Comparison of ENCODE assay signal across 31 cellular contexts in genomic region chr17:2995362-2995761, GRCh38.
DNase-seq lines count a peak whose midpoint lies in the region; ATAC-seq and TF ChIP-seq lines count a peak whose summit lies in the region.
"Had no signal": no experiment of that assay in that cellular context is flagged by ENCODE, and none has a peak within 500 bp of the region (broad histone marks: within the 10 kb centered on the region; RNA-seq: fewer than 3 reads in every experiment).

No MANE protein-coding gene starts in this region.

- H4K8ac ChIP-seq in IMR-90 (ENCODE audit: low read depth in 2 of 2, low read length in 2 of 2), result peak overlapping the region in 1 of 2 experiments; percentile 2; a peak in 1 of 4 replicates

- H3K56ac ChIP-seq in IMR-90 (ENCODE audit: extremely low read depth, insufficient read depth, low read length), result no peak overlapping the region

- no peaks in the 10 kb centered on the region for H3K27me3 Mint-ChIP-seq in T-helper 2 cell treated with Interferon-gamma antibody and Interleukin-4, amounts not matched to agents 5 μg/mL and 100 μg/mL, for 36 hours (ENCODE audit: low read depth)
- no peaks in the 10 kb centered on the region for H3K27me3 Mint-ChIP-seq in activated CD8-positive, alpha-beta T cell treated with anti-CD3 and anti-CD28 coated beads, Interleukin-2, amount 10 ng/mL, durations not matched to agents 7 days and 5 days (ENCODE audit: low read depth)
- H3K27me3 Mint-ChIP-seq: activated CD4-positive, alpha-beta T cell treated with anti-CD3 and anti-CD28 coated beads for 36 hours; activated naive CD8-positive, alpha-beta T cell treated with anti-CD3 and anti-CD28 coated beads, Interleukin-2, amount 10 ng/mL, durations not matched to agents 7 days and 5 days; central memory CD8-positive, alpha-beta T cell; stimulated activated memory B cell treated with anti-CD40 and anti-IgM and Interleukin-4, amounts not matched to agents 10 μg/mL and 1 μg/mL and 100 μg/mL, for 72 hours; T-helper 17 cell had no signal

- no peak overlapping the region for H3K9ac ChIP-seq in IMR-90 (ENCODE audit: low read depth, low read length)
- peak overlapping the region; percentile 18 for H3K9ac ChIP-seq in mucosa of stomach (ENCODE audit: low read length)

- H3K14ac ChIP-seq in IMR-90 (replicated peaks; ENCODE audit: low read depth, low read length), result no peak overlapping the region

- peak overlapping the region; percentile 74 for H2BK5ac ChIP-seq in IMR-90 (ENCODE audit: low read depth, low read length, poor library complexity, severe bottlenecking)

- H3K27ac ChIP-seq in IMR-90 (ENCODE audit: insufficient read depth, low read length) (no peak overlapping the region), sigmoid colon (peak overlapping the region in 2 of 4 donors; percentile 44 to 67)
- H3K27ac ChIP-seq: BLaER1 treated with 17β-estradiol and CSF1 and Interleukin-3, amounts not matched to agents 10 nM and 100 nM; SK-N-MC had no signal

- 0 out of 2 replicates have a peak overlapping the region, but pooled peaks have one; percentile 30 for H3K4ac ChIP-seq in IMR-90 (ENCODE audit: low read depth, low read length)

- WGBS in IMR-90 (ENCODE audit: extremely low coverage in 2 of 2, insufficient read length in 1 of 2), 2 experiments, result 61% methylated on average over 14 of the region's 23 CpGs; no CpG with 5 or more reads in 1 of the 2 experiments
- 86 to 87% methylated on average over 23 of the region's 23 CpGs for WGBS in sigmoid colon, 2 donors

- no peak overlapping the region for H3K18ac ChIP-seq in IMR-90 (ENCODE audit: low read depth, low read length)

- peak overlapping the region; percentile 67; the same call in 1 of the 2 replicates for H2BK20ac ChIP-seq in IMR-90 (ENCODE audit: low read depth, low read length)

- peaks cover 8% of the 10 kb centered on the region for H3K36me3 Mint-ChIP-seq in T-helper 2 cell treated with Interferon-gamma antibody and Interleukin-4, amounts not matched to agents 5 μg/mL and 100 μg/mL, for 36 hours (ENCODE audit: low read depth)
- H3K36me3 Mint-ChIP-seq in activated CD8-positive, alpha-beta T cell treated with anti-CD3 and anti-CD28 coated beads, Interleukin-2, amount 10 ng/mL, durations not matched to agents 7 days and 5 days (ENCODE audit: low read depth), result no peaks in the 10 kb centered on the region
- H3K36me3 Mint-ChIP-seq: activated naive CD8-positive, alpha-beta T cell treated with anti-CD3 and anti-CD28 coated beads, Interleukin-2, amount 10 ng/mL, durations not matched to agents 7 days and 5 days had no signal

- TF ChIP-seq POLR2A in IMR-90 (IDR thresholded peaks at IDR 0.05; ENCODE audit: low read depth, low read length) (no peak), sigmoid colon (IDR thresholded peaks at IDR 0.05) (no peak)

- no peaks in the 10 kb centered on the region; the same call in 1 of the 2 replicates for H3K9me3 ChIP-seq in IMR-90 (ENCODE audit: control insufficient read depth, insufficient read depth, low read length)
- no peaks in the 10 kb centered on the region for H3K9me3 ChIP-seq in mucosa of stomach (ENCODE audit: control insufficient read depth, low read length)
- no peaks in the 10 kb centered on the region for H3K9me3 ChIP-seq in sigmoid colon
- H3K9me3 ChIP-seq: ascending aorta; BLaER1 treated with 17β-estradiol and CSF1 and Interleukin-3, amounts not matched to agents 10 nM and 100 nM had no signal

- dilution Hi-C loops in IMR-90 (cut with HindIII; ENCODE audit: low sequenced_read_pairs, unreplicated experiment), result no loop called here

- no peak overlapping the region for H3K27ac Mint-ChIP-seq in T-helper 2 cell treated with Interferon-gamma antibody and Interleukin-4, amounts not matched to agents 5 μg/mL and 100 μg/mL, for 36 hours
- H3K27ac Mint-ChIP-seq in activated CD8-positive, alpha-beta T cell treated with anti-CD3 and anti-CD28 coated beads, Interleukin-2, amount 10 ng/mL, durations not matched to agents 7 days and 5 days, result no peak overlapping the region
- H3K27ac Mint-ChIP-seq: activated CD4-positive, alpha-beta T cell treated with anti-CD3 and anti-CD28 coated beads for 36 hours; activated naive CD8-positive, alpha-beta T cell treated with anti-CD3 and anti-CD28 coated beads, Interleukin-2, amount 10 ng/mL, durations not matched to agents 7 days and 5 days; stimulated activated memory B cell treated with anti-CD40 and anti-IgM and Interleukin-4, amounts not matched to agents 10 μg/mL and 1 μg/mL and 100 μg/mL, for 72 hours had no signal

- ATAC-seq in IMR-90 (ENCODE audit: low read depth), result no peak
- no peak for ATAC-seq in activated CD8-positive, alpha-beta T cell treated with anti-CD3 and anti-CD28 coated beads, Interleukin-2, amount 10 ng/mL, durations not matched to agents 7 days and 5 days
- no peak for ATAC-seq in Right ventricle myocardium superior (ENCODE audit: poor library complexity)
- ATAC-seq: activated CD4-positive, alpha-beta T cell treated with anti-CD3 and anti-CD28 coated beads for 36 hours; stimulated activated memory B cell treated with anti-CD40 and anti-IgM and Interleukin-4, amounts not matched to agents 10 μg/mL and 1 μg/mL and 100 μg/mL, for 72 hours; T-helper 17 cell had no signal

- peak overlapping the region; percentile 61 for H2AFZ ChIP-seq in IMR-90 (replicated peaks; ENCODE audit: low read length, poor library complexity)

- POLR2A ChIA-PET in IMR-90 (lab: Charles Lee; ENCODE audit: unreplicated experiment), result no interaction called here
- POLR2A ChIA-PET in activated CD8-positive, alpha-beta T cell treated with anti-CD3 and anti-CD28 coated beads, Interleukin-2, amount 10 ng/mL, durations not matched to agents 7 days and 5 days (lab: Charles Lee), result no interaction called here

- no peak overlapping the region for H4K5ac ChIP-seq in IMR-90 (ENCODE audit: low read depth, low read length)

- no peak overlapping the region for H3K23ac ChIP-seq in IMR-90 (ENCODE audit: low read depth, low read length)

- no peaks in the 10 kb centered on the region for H3K36me3 ChIP-seq in IMR-90 (ENCODE audit: control insufficient read depth, insufficient read depth, low read length)
- peaks cover 11% of the 10 kb centered on the region for H3K36me3 ChIP-seq in mucosa of stomach (ENCODE audit: control insufficient read depth, insufficient read depth, low read length)
- peaks cover 0 to 30% (median 10%) of the 10 kb centered on the region in 4 donors for H3K36me3 ChIP-seq in sigmoid colon
- H3K36me3 ChIP-seq: ascending aorta had no signal

- H2BK120ac ChIP-seq in IMR-90 (ENCODE audit: low read depth, low read length), result peak overlapping the region; percentile 68

- TF ChIP-seq CTCF in IMR-90 (conservative IDR thresholded peaks at IDR 0.05; ENCODE audit: low read depth, low read length) (no peak), sigmoid colon (IDR thresholded peaks at IDR 0.05) (no peak)

- peak overlapping the region; percentile 55 for H2AK9ac ChIP-seq in IMR-90 (replicated peaks; ENCODE audit: low read depth, low read length, poor library complexity)

- peaks cover 13% of the 10 kb centered on the region for H3K4me1 ChIP-seq in IMR-90 (ENCODE audit: control insufficient read depth, insufficient read depth, low read length)
- peaks cover 23% of the 10 kb centered on the region for H3K4me1 ChIP-seq in mucosa of stomach (ENCODE audit: control insufficient read depth, insufficient read depth, low read length)
- H3K4me1 ChIP-seq in sigmoid colon, result peaks cover 0 to 16% (median 9%) of the 10 kb centered on the region in 4 donors
- H3K4me1 ChIP-seq: ascending aorta had no signal

- CTCF ChIA-PET in IMR-90 (lab: Yijun Ruan, JAX), result no interaction called here
- CTCF ChIA-PET in activated CD8-positive, alpha-beta T cell treated with anti-CD3 and anti-CD28 coated beads, Interleukin-2, amount 10 ng/mL, durations not matched to agents 7 days and 5 days (lab: Charles Lee), result no interaction called here

- DNase-seq in IMR-90 (no peak), ecto neural progenitor cell (ENCODE audit: low spot score) (peak; percentile 57), sigmoid colon (peak; percentile 46), pons (ENCODE audit: low spot score) (no peak), Right ventricle myocardium superior (no peak)
- DNase-seq in T-helper 2 cell treated with Interferon-gamma antibody and Interleukin-4, amounts not matched to agents 5 μg/mL and 100 μg/mL, for 36 hours (ENCODE audit: low spot score), result no peak
- DNase-seq in activated CD8-positive, alpha-beta T cell treated with anti-CD3 and anti-CD28 coated beads, Interleukin-2, amount 10 ng/mL, durations not matched to agents 7 days and 5 days, result no peak
- DNase-seq: activated CD4-positive, alpha-beta T cell treated with anti-CD3 and anti-CD28 coated beads for 36 hours; activated gamma-delta T cell; activated naive CD8-positive, alpha-beta T cell treated with anti-CD3 and anti-CD28 coated beads, Interleukin-2, amount 10 ng/mL, durations not matched to agents 7 days and 5 days; activated T-cell treated with anti-CD3 and anti-CD28 coated beads for 4 hours; COR-L47; DMS79; HFFc6; Karpas-422; kidney glomerular epithelial cell; NCI-H146; NCI-H2107; NCI-H446 treated with DMSO at 0.1 percent for 48 hours; NCI-H82; nucleus accumbens; stimulated activated CD4-positive, alpha-beta T cell treated with anti-CD3 and anti-CD28 coated beads, Interleukin-4, amount 100 ng/mL, for 24 hours; T-helper 17 cell had no signal

- in situ Hi-C loops in IMR-90 (cut with MboI; ENCODE audit: low sequenced_read_pairs), result no loop called here

- H4K91ac ChIP-seq in IMR-90 (ENCODE audit: insufficient read depth, low read depth, low read length), result peak overlapping the region; percentile 68

- H3K9me1 ChIP-seq in IMR-90 (ENCODE audit: insufficient read depth, low read length), result peaks cover 13% of the 10 kb centered on the region

- peak overlapping the region; percentile 93; the same call in 2 of the 3 replicates for H2BK15ac ChIP-seq in IMR-90 (ENCODE audit: low read depth, low read length)

- H3K79me1 ChIP-seq in IMR-90 (ENCODE audit: low read depth in 1 of 2, low read length in 2 of 2), result peaks cover 0 to 4% of the 10 kb centered on the region in 2 experiments; a peak in 1 of 4 replicates

- intact Hi-C loops in IMR-90 (cut with micrococcal nuclease), result no loop called here
- intact Hi-C loops in sigmoid colon (cut with DNase I), result no loop called here
- intact Hi-C loops in Right ventricle myocardium superior (cut with DNase I), result no loop called here

- no peaks in the 10 kb centered on the region for H3K9me3 Mint-ChIP-seq in T-helper 2 cell treated with Interferon-gamma antibody and Interleukin-4, amounts not matched to agents 5 μg/mL and 100 μg/mL, for 36 hours
- H3K9me3 Mint-ChIP-seq in activated CD8-positive, alpha-beta T cell treated with anti-CD3 and anti-CD28 coated beads, Interleukin-2, amount 10 ng/mL, durations not matched to agents 7 days and 5 days (ENCODE audit: insufficient read depth), result no peaks in the 10 kb centered on the region
- H3K9me3 Mint-ChIP-seq: activated naive CD8-positive, alpha-beta T cell treated with anti-CD3 and anti-CD28 coated beads, Interleukin-2, amount 10 ng/mL, durations not matched to agents 7 days and 5 days; central memory CD8-positive, alpha-beta T cell; stimulated activated memory B cell treated with anti-CD40 and anti-IgM and Interleukin-4, amounts not matched to agents 10 μg/mL and 1 μg/mL and 100 μg/mL, for 72 hours had no signal

- no TSS peak for BruUV-seq in IMR-90 (replicated peaks; lab: Mats Ljungman, UMichigan)

- H3K4me2 ChIP-seq in IMR-90 (ENCODE audit: low read depth, low read length), result no peak overlapping the region
- H3K4me2 ChIP-seq: BLaER1 treated with 17β-estradiol and CSF1 and Interleukin-3, amounts not matched to agents 10 nM and 100 nM had no signal

- peak overlapping the region; percentile 57; the same call in 1 of the 2 replicates for H2AK5ac ChIP-seq in IMR-90 (ENCODE audit: low read depth, low read length)

- no peak for TF ChIP-seq RAD21 in IMR-90 (IDR thresholded peaks at IDR 0.05; ENCODE audit: low read length)

- no peaks in the 10 kb centered on the region for H3K27me3 ChIP-seq in IMR-90 (ENCODE audit: control insufficient read depth, insufficient read depth, low read length)
- H3K27me3 ChIP-seq in mucosa of stomach (ENCODE audit: control insufficient read depth, insufficient read depth, low read length), result no peaks in the 10 kb centered on the region
- H3K27me3 ChIP-seq in sigmoid colon, result no peaks in the 10 kb centered on the region
- H3K27me3 ChIP-seq: ascending aorta; BLaER1 treated with 17β-estradiol and CSF1 and Interleukin-3, amounts not matched to agents 10 nM and 100 nM; dorsolateral prefrontal cortex had no signal

- no peaks in the 10 kb centered on the region for H3K4me1 Mint-ChIP-seq in T-helper 2 cell treated with Interferon-gamma antibody and Interleukin-4, amounts not matched to agents 5 μg/mL and 100 μg/mL, for 36 hours (ENCODE audit: low read depth)
- H3K4me1 Mint-ChIP-seq in activated CD8-positive, alpha-beta T cell treated with anti-CD3 and anti-CD28 coated beads, Interleukin-2, amount 10 ng/mL, durations not matched to agents 7 days and 5 days (ENCODE audit: low read depth), result peaks cover 2% of the 10 kb centered on the region
- H3K4me1 Mint-ChIP-seq: activated CD4-positive, alpha-beta T cell treated with anti-CD3 and anti-CD28 coated beads for 36 hours; central memory CD8-positive, alpha-beta T cell; stimulated activated memory B cell treated with anti-CD40 and anti-IgM and Interleukin-4, amounts not matched to agents 10 μg/mL and 1 μg/mL and 100 μg/mL, for 72 hours; T-helper 17 cell had no signal

- no peak overlapping the region for H3K4me3 Mint-ChIP-seq in T-helper 2 cell treated with Interferon-gamma antibody and Interleukin-4, amounts not matched to agents 5 μg/mL and 100 μg/mL, for 36 hours
- no peak overlapping the region for H3K4me3 Mint-ChIP-seq in activated CD8-positive, alpha-beta T cell treated with anti-CD3 and anti-CD28 coated beads, Interleukin-2, amount 10 ng/mL, durations not matched to agents 7 days and 5 days
- H3K4me3 Mint-ChIP-seq: activated CD4-positive, alpha-beta T cell treated with anti-CD3 and anti-CD28 coated beads for 36 hours; activated naive CD8-positive, alpha-beta T cell treated with anti-CD3 and anti-CD28 coated beads, Interleukin-2, amount 10 ng/mL, durations not matched to agents 7 days and 5 days; central memory CD8-positive, alpha-beta T cell; HFFc6; stimulated activated memory B cell treated with anti-CD40 and anti-IgM and Interleukin-4, amounts not matched to agents 10 μg/mL and 1 μg/mL and 100 μg/mL, for 72 hours; T-helper 17 cell had no signal

- H3K4me3 ChIP-seq in IMR-90 (ENCODE audit: insufficient read depth, low read depth, low read length), result no peak overlapping the region
- no peak overlapping the region for H3K4me3 ChIP-seq in mucosa of stomach (ENCODE audit: low read length)
- no peak overlapping the region for H3K4me3 ChIP-seq in sigmoid colon
- H3K4me3 ChIP-seq: ascending aorta; BLaER1 treated with 17β-estradiol and CSF1 and Interleukin-3, amounts not matched to agents 10 nM and 100 nM; dorsolateral prefrontal cortex; lung; SK-N-MC had no signal

- no peak for TF ChIP-seq EP300 in sigmoid colon (IDR thresholded peaks at IDR 0.05)

- no peaks in the 10 kb centered on the region for H4K20me1 ChIP-seq in IMR-90 (ENCODE audit: insufficient read depth, low read length)

Comparison
In these comparisons a context has a peak if more than half of its experiments do, and no peak if none do; other contexts are left out.
1. DNase-seq: peak in ecto neural progenitor cell (single experiment) and sigmoid colon (single experiment); none in IMR-90 (single experiment), T-helper 2 cell treated with Interferon-gamma antibody and Interleukin-4, amounts not matched to agents 5 μg/mL and 100 μg/mL, for 36 hours (single experiment), activated CD8-positive, alpha-beta T cell treated with anti-CD3 and anti-CD28 coated beads, Interleukin-2, amount 10 ng/mL, durations not matched to agents 7 days and 5 days (single experiment), pons (single experiment) and Right ventricle myocardium superior (single experiment).